Comparison of ENCODE assay signal across 8 cellular contexts in genomic region chr9:120867676-120868338, GRCh38. TPM values are rescaled to one million over a fixed set of nuclear protein-coding genes. Genes with fewer than 3 reads are reported as not detected.
DNase-seq lines count a peak whose midpoint lies in the region; ATAC-seq, FAIRE-seq and TF ChIP-seq lines count a peak whose summit lies in the region.

No MANE protein-coding gene starts in this region.

- no peaks in the 10 kb centered on the region for H3K27me3 Mint-ChIP-seq in T-helper 17 cell

- intact Hi-C loops in gastrocnemius medialis (cut with DNase I; ENCODE audit: low total_unique reads) = loop anchor here (1.0 to 2.0 kb wide), 3 partner anchors 61 to 153 kb away; partner anchors contain the start of genes FBXW2 and MEGF9
- intact Hi-C loops in left colon (cut with DNase I, micrococcal nuclease) = loop anchor here in 1 of 2 donors (5.0 kb wide), 1 partner anchor 69 kb away; no protein-coding TSS in a partner anchor

- peaks cover 4 to 8% of the 10 kb centered on the region in 2 donors for H3K4me1 ChIP-seq in gastrocnemius medialis

- no peak for TF ChIP-seq CTCF in GM12865 (IDR thresholded peaks at IDR 0.05; ENCODE audit: insufficient read depth, low read depth, low read length, missing control alignments)
- TF ChIP-seq CTCF in foreskin fibroblast (IDR thresholded peaks at IDR 0.05; ENCODE audit: low read depth, low read length) = no peak
- TF ChIP-seq CTCF in gastrocnemius medialis (IDR thresholded peaks at IDR 0.05 in 4 of 5, conservative IDR thresholded peaks at IDR 0.05 in 1 of 5) = no peak

- no peak for DNase-seq in GM12865 (ENCODE audit: low read depth)
- no peak for DNase-seq in T-helper 17 cell
- no peak for DNase-seq in foreskin fibroblast
- DNase-seq in gastrocnemius medialis = no peak
- no peak for DNase-seq in COR-L47 (lab: John Stamatoyannopoulos, UW)
- no peak for DNase-seq in GM12892 (ENCODE audit: insufficient read length)
- no peak for DNase-seq in left colon
- DNase-seq in GF-D8 (lab: John Stamatoyannopoulos, UW) = no peak

- FAIRE-seq in GM12892 (lab: Jason Lieb, UNC) = no peak

- H3K36me3 Mint-ChIP-seq in T-helper 17 cell (ENCODE audit: low read depth) = peaks cover 4% of the 10 kb centered on the region

- peak overlapping the region; percentile 90 for H3K4me3 Mint-ChIP-seq in T-helper 17 cell

- peaks cover 0 to 6% of the 10 kb centered on the region in 2 donors for H3K36me3 ChIP-seq in gastrocnemius medialis

- H3K27ac ChIP-seq in gastrocnemius medialis = peak overlapping the region; percentile 82 to 86 (median 84)

- H3K27me3 ChIP-seq in gastrocnemius medialis = no peaks in the 10 kb centered on the region

- TF ChIP-seq POLR2A in gastrocnemius medialis (IDR thresholded peaks at IDR 0.05) = no peak
- TF ChIP-seq POLR2A in GM12892 (IDR thresholded peaks at IDR 0.05; ENCODE audit: low read depth, low read length) = no peak

- in situ Hi-C loops in gastrocnemius medialis (cut with MboI; ENCODE audit: low sequenced_read_pairs in 4 of 4) = loop anchor here in 1 of 4 donors (25.0 kb wide), 1 partner anchor 194 kb away; the partner anchor contains the start of genes C5 and CNTRL

- no peak overlapping the region for H3K27ac Mint-ChIP-seq in T-helper 17 cell

- H3K4me3 ChIP-seq in GM12865 (ENCODE audit: low read depth, low read length) (peak overlapping the region; percentile 54), foreskin fibroblast (ENCODE audit: low read depth in 1 of 2, low read length in 2 of 2) (peak overlapping the region; percentile 34 to 57), gastrocnemius medialis (peak overlapping the region; percentile 50 to 75 (median 70))

- peaks cover 20% of the 10 kb centered on the region for H3K4me1 Mint-ChIP-seq in T-helper 17 cell

- ATAC-seq in T-helper 17 cell (no peak), gastrocnemius medialis (no peak), left colon (no peak)

- H3K9me3 ChIP-seq in T-helper 17 cell (ENCODE audit: control insufficient read depth, low read length, poor library complexity, severe bottlenecking) (no peaks in the 10 kb centered on the region), gastrocnemius medialis (no peaks in the 10 kb centered on the region)

RNA-seq across cellular contexts. Expression of gene PHF19, which starts 9.2 kb away (rescaled TPM):
- total RNA-seq in T-helper 17 cell (10 to 100 TPM; 69.9 to 96.9 TPM), gastrocnemius medialis (10 to 100 TPM in 2 of 4 donors, 1 to 10 TPM in 2; 9.2 to 12.5 (median 10.8) TPM), left colon (10 to 100 TPM; 11.6 to 14.5 TPM)
- 70.4 TPM for polyA plus RNA-seq in GM12892 (2012; ENCODE audit: missing spikeins)

RNA-seq across cellular contexts. Expression of gene PSMD5, which starts 25.1 kb away (rescaled TPM):
- total RNA-seq in T-helper 17 cell (10 to 100 TPM; 37.2 to 51.5 TPM), gastrocnemius medialis (10 to 100 TPM in 3 of 4 donors, 1 to 10 TPM in 1; 9.3 to 35.3 (median 12.6) TPM), left colon (10 to 100 TPM; 33.4 to 36.9 TPM)
- polyA plus RNA-seq in GM12892 (2012; ENCODE audit: missing spikeins) = 21.9 TPM

RNA-seq across cellular contexts. Expression of gene TRAF1, which starts 58.8 kb away (rescaled TPM):
- total RNA-seq in T-helper 17 cell (100 to 1,000 TPM; 103 to 118 TPM), gastrocnemius medialis (1 to 10 TPM in 1 of 4 donors, under 1 TPM in 3; 0.42 to 1.6 (median 0.77) TPM), left colon (1 to 10 TPM; 2.2 to 2.8 TPM)
- polyA plus RNA-seq in GM12892 (2012; ENCODE audit: missing spikeins) = 116 TPM

Comparison
In these comparisons a context has a peak if more than half of its experiments do, and no peak if none do; other contexts are left out.
1. RNA of gene PHF19, which starts 9.2 kb away (total RNA-seq): 69.9 to 96.9 TPM in T-helper 17 cell; 11.6 to 14.5 TPM in left colon and 9.2 to 12.5 TPM in gastrocnemius medialis; every median in the first group is over 4 times any median in the second.
2. RNA of gene TRAF1, which starts 58.8 kb away (total RNA-seq): 103 to 118 TPM in T-helper 17 cell; 2.2 to 2.8 TPM in left colon and 0.42 to 1.6 TPM in gastrocnemius medialis; every median in the first group is over 10 times any median in the second.
3. Peak in every context shown above with its lines, with median percentiles within 50 percentile points of each other: H3K4me3 ChIP-seq.